ENCODE assay signal across 17 cellular contexts in genomic region chr16:75308011-75308410, GRCh38. TPM values are rescaled to one million over a fixed set of nuclear protein-coding genes. Genes with fewer than 3 reads are reported as not detected.
"Had no signal": no experiment of that assay in that cellular context is flagged by ENCODE, and none has a peak within 500 bp of the region (broad histone marks: within the 10 kb centered on the region; RNA-seq: fewer than 3 reads in every experiment).

No MANE protein-coding gene starts in this region.

- H3K27me3 Mint-ChIP-seq: activated CD4-positive, alpha-beta memory T cell treated with anti-CD3 and anti-CD28 coated beads for 36 hours had no signal

- ATAC-seq: activated T-cell treated with anti-CD3 and anti-CD28 coated beads, Interleukin-2, amount 50 U/mL, for 72 hours; left cardiac atrium; naive thymus-derived CD8-positive, alpha-beta T cell; psoas muscle; sciatic nerve; stimulated activated naive CD8-positive, alpha-beta T cell treated with anti-CD3 and anti-CD28 coated beads, Interleukin-15, Interleukin-2, amounts not matched to agents 100 U/mL and 50 U/mL, for 24 hours had no signal

- H3K4me3 Mint-ChIP-seq: activated CD4-positive, alpha-beta memory T cell treated with anti-CD3 and anti-CD28 coated beads for 36 hours; activated naive CD8-positive, alpha-beta T cell treated with anti-CD3 and anti-CD28 coated beads, Interleukin-2, amount 10 ng/mL, durations not matched to agents 7 days and 5 days; activated T-cell treated with anti-CD3 and anti-CD28 coated beads, Interleukin-2, amount 50 U/mL, for 72 hours; naive thymus-derived CD8-positive, alpha-beta T cell had no signal

- H3K27me3 ChIP-seq: dorsolateral prefrontal cortex, esophagus muscularis mucosa had no signal

- H3K9me3 ChIP-seq: esophagus muscularis mucosa, psoas muscle had no signal

- H3K9me3 Mint-ChIP-seq: activated CD4-positive, alpha-beta memory T cell treated with anti-CD3 and anti-CD28 coated beads for 36 hours; activated naive CD8-positive, alpha-beta T cell treated with anti-CD3 and anti-CD28 coated beads, Interleukin-2, amount 10 ng/mL, durations not matched to agents 7 days and 5 days; activated T-cell treated with anti-CD3 and anti-CD28 coated beads, Interleukin-2, amount 50 U/mL, for 72 hours; naive thymus-derived CD8-positive, alpha-beta T cell had no signal

- H3K4me3 ChIP-seq: dorsolateral prefrontal cortex, esophagus muscularis mucosa, lung, psoas muscle had no signal

- H3K27ac Mint-ChIP-seq: activated CD4-positive, alpha-beta memory T cell treated with anti-CD3 and anti-CD28 coated beads for 36 hours; activated naive CD8-positive, alpha-beta T cell treated with anti-CD3 and anti-CD28 coated beads, Interleukin-2, amount 10 ng/mL, durations not matched to agents 7 days and 5 days; activated T-cell treated with anti-CD3 and anti-CD28 coated beads, Interleukin-2, amount 50 U/mL, for 72 hours; naive thymus-derived CD8-positive, alpha-beta T cell had no signal

- DNase-seq: activated CD4-positive, alpha-beta memory T cell treated with anti-CD3 and anti-CD28 coated beads for 36 hours; activated naive CD8-positive, alpha-beta T cell treated with anti-CD3 and anti-CD28 coated beads, Interleukin-2, amount 10 ng/mL, durations not matched to agents 7 days and 5 days; activated T-cell treated with anti-CD3 and anti-CD28 coated beads, Interleukin-2, amount 50 U/mL, for 72 hours; aorta; dorsolateral prefrontal cortex; glutamatergic neuron; left cardiac atrium; naive thymus-derived CD8-positive, alpha-beta T cell; nucleus accumbens; psoas muscle; stimulated activated CD4-positive, alpha-beta T cell treated with anti-CD3 and anti-CD28 coated beads, Interleukin-4, amount 100 ng/mL, for 1 hour; stimulated activated CD8-positive, alpha-beta memory T cell treated with anti-CD3 and anti-CD28 coated beads, Interleukin-4, amount 100 ng/mL, for 48 hours; stimulated activated naive CD8-positive, alpha-beta T cell treated with anti-CD3 and anti-CD28 coated beads, Interleukin-15, Interleukin-2, amounts not matched to agents 100 U/mL and 50 U/mL, for 24 hours; T-helper 2 cell had no signal

RNA-seq across cellular contexts. Expression of gene BCAR1, which starts 56.6 kb away (rescaled TPM):
- total RNA-seq: activated naive CD8-positive, alpha-beta T cell treated with anti-CD3 and anti-CD28 coated beads, Interleukin-2, amount 10 ng/mL, durations not matched to agents 7 days and 5 days had no signal
- polyA plus RNA-seq: naive thymus-derived CD8-positive, alpha-beta T cell had no signal
